Comparison of ENCODE assay signal across 15 cellular contexts in genomic region chr12:51077930-51078329, GRCh38. TPM values are rescaled to one million over a fixed set of nuclear protein-coding genes. Genes with fewer than 3 reads are reported as not detected.
DNase-seq lines count a peak whose midpoint lies in the region; ATAC-seq and TF ChIP-seq lines count a peak whose summit lies in the region.
"Had no signal": no experiment of that assay in that cellular context is flagged by ENCODE, and none has a peak within 500 bp of the region (broad histone marks: within the 10 kb centered on the region; RNA-seq: fewer than 3 reads in every experiment).

No MANE protein-coding gene starts in this region.

- peak overlapping the region; percentile 64 for H3K4me2 ChIP-seq in OCI-LY7 (ENCODE audit: low read length)
- H3K4me2 ChIP-seq in smooth muscle cell, result peak overlapping the region; percentile 13
- H3K4me2 ChIP-seq: KMS-11 had no signal

- peaks cover 23% of the 10 kb centered on the region; the same call in 1 of the 2 replicates for H3K79me2 ChIP-seq in OCI-LY7 (ENCODE audit: insufficient read depth, low read depth, low read length)
- peaks cover 88% of the 10 kb centered on the region for H3K79me2 ChIP-seq in smooth muscle cell (ENCODE audit: low read depth)

- no peaks in the 10 kb centered on the region for H3K27me3 Mint-ChIP-seq in activated CD4-positive, alpha-beta memory T cell treated with anti-CD3 and anti-CD28 coated beads, Interleukin-2, amount 10 ng/mL, durations not matched to agents 7 days and 5 days
- H3K27me3 Mint-ChIP-seq: stimulated activated naive CD8-positive, alpha-beta T cell treated with anti-CD3 and anti-CD28 coated beads, Interleukin-15, amount 100 ng/mL, for 72 hours had no signal

- H3K9me2 ChIP-seq in OCI-LY7 (ENCODE audit: insufficient read depth, low read length), result no peaks in the 10 kb centered on the region

- H3K4me3 ChIP-seq in OCI-LY7 (ENCODE audit: low read depth, low read length, poor library complexity, severe bottlenecking), result peak overlapping the region; percentile 52
- H3K4me3 ChIP-seq in dorsolateral prefrontal cortex, result peak overlapping the region in 35 of 59 donors; percentile 1 to 36 (median 18)
- H3K4me3 ChIP-seq in smooth muscle cell, result no peak overlapping the region

- H3F3A ChIP-seq in smooth muscle cell (ENCODE audit: low read depth), result no peaks in the 10 kb centered on the region

- peaks cover 18% of the 10 kb centered on the region for H3K36me3 ChIP-seq in OCI-LY7 (ENCODE audit: insufficient read depth, low read length)
- H3K36me3 ChIP-seq in smooth muscle cell (ENCODE audit: low read depth), result no peaks in the 10 kb centered on the region

- BruUV-seq in OCI-LY7 (replicated peaks; lab: Mats Ljungman, UMichigan), result no TSS peak

- H3K4me3 Mint-ChIP-seq in activated CD4-positive, alpha-beta memory T cell treated with anti-CD3 and anti-CD28 coated beads, Interleukin-2, amount 10 ng/mL, durations not matched to agents 7 days and 5 days, result no peak overlapping the region
- H3K4me3 Mint-ChIP-seq: activated naive CD4-positive, alpha-beta T cell treated with anti-CD3 and anti-CD28 coated beads for 36 hours; stimulated activated naive CD8-positive, alpha-beta T cell treated with anti-CD3 and anti-CD28 coated beads, Interleukin-15, amount 100 ng/mL, for 72 hours had no signal

- H3K27ac Mint-ChIP-seq in activated CD4-positive, alpha-beta memory T cell treated with anti-CD3 and anti-CD28 coated beads, Interleukin-2, amount 10 ng/mL, durations not matched to agents 7 days and 5 days, result no peak overlapping the region
- H3K27ac Mint-ChIP-seq: activated naive CD4-positive, alpha-beta T cell treated with anti-CD3 and anti-CD28 coated beads for 36 hours; stimulated activated naive CD8-positive, alpha-beta T cell treated with anti-CD3 and anti-CD28 coated beads, Interleukin-15, amount 100 ng/mL, for 72 hours had no signal

- peaks cover 46% of the 10 kb centered on the region for H3K4me1 ChIP-seq in OCI-LY7 (ENCODE audit: insufficient read depth, low read length, poor library complexity, severe bottlenecking)
- H3K4me1 ChIP-seq in smooth muscle cell (ENCODE audit: low read depth), result peaks cover 23% of the 10 kb centered on the region

- H3K36me3 Mint-ChIP-seq in activated CD4-positive, alpha-beta memory T cell treated with anti-CD3 and anti-CD28 coated beads, Interleukin-2, amount 10 ng/mL, durations not matched to agents 7 days and 5 days (ENCODE audit: low read depth), result peaks cover 19% of the 10 kb centered on the region

- H3K9me3 ChIP-seq in OCI-LY7 (ENCODE audit: low read length) (no peaks in the 10 kb centered on the region), smooth muscle cell (replicated peaks; ENCODE audit: low read depth) (no peaks in the 10 kb centered on the region)

- H4K20me1 ChIP-seq in OCI-LY7 (ENCODE audit: insufficient read depth, low read length) (no peaks in the 10 kb centered on the region), smooth muscle cell (ENCODE audit: low read depth) (peaks cover 78% of the 10 kb centered on the region)

- H3K27me3 ChIP-seq in dorsolateral prefrontal cortex (no peaks in the 10 kb centered on the region), layer of hippocampus (ENCODE audit: control insufficient read depth, insufficient read depth, low read length) (no peaks in the 10 kb centered on the region), smooth muscle cell (ENCODE audit: low read depth) (no peaks in the 10 kb centered on the region)

- CTCF ChIA-PET in OCI-LY7 (lab: Charles Lee; ENCODE audit: unreplicated experiment), result interaction anchor here (0.5 kb wide), 1 partner anchor 198 kb away, joined by 3 read pairs; no protein-coding TSS in a partner anchor
- CTCF ChIA-PET in activated CD4-positive, alpha-beta memory T cell treated with anti-CD3 and anti-CD28 coated beads, Interleukin-2, amount 10 ng/mL, durations not matched to agents 7 days and 5 days (lab: Charles Lee), result no interaction called here

- no peak for TF ChIP-seq CTCF in OCI-LY7 (conservative IDR thresholded peaks at IDR 0.05; ENCODE audit: low read length)
- TF ChIP-seq CTCF in dorsolateral prefrontal cortex (IDR thresholded peaks at IDR 0.05 in 54 of 56, conservative IDR thresholded peaks at IDR 0.05 in 2 of 56; ENCODE audit: low read depth in 1 of 56, partially characterized antibody in 56 of 56), result no peak
- no peak for TF ChIP-seq CTCF in smooth muscle cell (IDR thresholded peaks at IDR 0.05; ENCODE audit: borderline replicate concordance, insufficient read depth, poor library complexity, severe bottlenecking)

- H3K9me3 Mint-ChIP-seq in activated CD4-positive, alpha-beta memory T cell treated with anti-CD3 and anti-CD28 coated beads, Interleukin-2, amount 10 ng/mL, durations not matched to agents 7 days and 5 days, result no peaks in the 10 kb centered on the region
- H3K9me3 Mint-ChIP-seq: activated naive CD4-positive, alpha-beta T cell treated with anti-CD3 and anti-CD28 coated beads for 36 hours; stimulated activated naive CD8-positive, alpha-beta T cell treated with anti-CD3 and anti-CD28 coated beads, Interleukin-15, amount 100 ng/mL, for 72 hours had no signal

- intact Hi-C loops in OCI-LY7 (cut with micrococcal nuclease; ENCODE audit: unreplicated experiment) (no loop called here), dorsolateral prefrontal cortex (cut with DNase I) (no loop called here)

- no peak for ATAC-seq in GM21528 (IDR thresholded peaks at IDR 0.05; ENCODE audit: low FRiP score, unreplicated experiment)
- ATAC-seq: HCT116; stimulated activated naive CD8-positive, alpha-beta T cell treated with anti-CD3 and anti-CD28 coated beads, Interleukin-15, amount 100 ng/mL, for 72 hours had no signal

- no peak overlapping the region for H3K9ac ChIP-seq in smooth muscle cell (ENCODE audit: low read depth)
- H3K9ac ChIP-seq: KMS-11 had no signal

- DNase-seq in OCI-LY7 (ENCODE audit: low spot score) (peak; percentile 13), dorsolateral prefrontal cortex (peak in 9 of 10 donors; percentile 12 to 74 (median 48)), smooth muscle cell (lab: John Stamatoyannopoulos, UW; ENCODE audit: unreplicated experiment) (no peak), iPS-NIHi11 (ENCODE audit: low spot score) (no peak)
- no peak for DNase-seq in activated CD4-positive, alpha-beta memory T cell treated with anti-CD3 and anti-CD28 coated beads, Interleukin-2, amount 10 ng/mL, durations not matched to agents 7 days and 5 days
- no peak for DNase-seq in effector CD4-positive, alpha-beta T cell
- DNase-seq: activated CD4-positive, alpha-beta T cell treated with anti-CD3 and anti-CD28 coated beads, Interleukin-2, amount 50 U/mL, for 4 hours; activated naive CD4-positive, alpha-beta T cell treated with anti-CD3 and anti-CD28 coated beads for 36 hours; effector memory CD4-positive, alpha-beta T cell; NCI-H2081; stimulated activated naive CD8-positive, alpha-beta T cell treated with anti-CD3 and anti-CD28 coated beads, Interleukin-15, amount 100 ng/mL, for 72 hours had no signal

- peak overlapping the region; percentile 55; the same call in 1 of the 2 replicates for H2AFZ ChIP-seq in OCI-LY7 (ENCODE audit: low read length)
- H2AFZ ChIP-seq in smooth muscle cell (ENCODE audit: low read depth), result no peak overlapping the region

- peaks cover 33% of the 10 kb centered on the region for H3K4me1 Mint-ChIP-seq in activated CD4-positive, alpha-beta memory T cell treated with anti-CD3 and anti-CD28 coated beads, Interleukin-2, amount 10 ng/mL, durations not matched to agents 7 days and 5 days

- POLR2A ChIA-PET in OCI-LY7 (lab: Charles Lee), result interaction anchor here (0.6 to 1.2 kb wide), 2 partner anchors 11 to 46 kb away, joined by 3 read pairs; no protein-coding TSS in a partner anchor
- POLR2A ChIA-PET in activated CD4-positive, alpha-beta memory T cell treated with anti-CD3 and anti-CD28 coated beads, Interleukin-2, amount 10 ng/mL, durations not matched to agents 7 days and 5 days (lab: Charles Lee), result no interaction called here

- peak overlapping the region; percentile 70 for H3K27ac ChIP-seq in OCI-LY7 (ENCODE audit: low read depth, low read length, poor library complexity, severe bottlenecking)
- H3K27ac ChIP-seq in dorsolateral prefrontal cortex, result peak overlapping the region in 56 of 59 donors; percentile 21 to 88 (median 74)
- H3K27ac ChIP-seq in layer of hippocampus (ENCODE audit: low read depth, low read length), result peak overlapping the region; percentile 1
- H3K27ac ChIP-seq in smooth muscle cell (ENCODE audit: low read depth), result peak overlapping the region; percentile 49
- H3K27ac ChIP-seq: KMS-11 had no signal

- WGBS in smooth muscle cell (ENCODE audit: low lambda C conversion rate), result 13% methylated on average over 5 of the region's 5 CpGs

RNA-seq across cellular contexts. Expression of gene CSRNP2, which starts 5.5 kb away (rescaled TPM):
- 10.4 and 11.7 TPM in 2 replicates for total RNA-seq in OCI-LY7 (2014; rRNA removed; shearing (Covaris generic))
- total RNA-seq in OCI-LY7 (2022) (28.6 and 30.1 TPM in 2 replicates), dorsolateral prefrontal cortex (10 to 100 TPM; 42.6 to 96.4 (median 71.8) TPM), smooth muscle cell (33.8 and 37.2 TPM in 2 replicates)
- polyA plus RNA-seq in smooth muscle cell, result 26.3 and 27.2 TPM in 2 replicates
- 10 to 100 TPM; 14.7 to 16.3 TPM for total RNA-seq in activated CD4-positive, alpha-beta memory T cell treated with anti-CD3 and anti-CD28 coated beads, Interleukin-2, amount 10 ng/mL, durations not matched to agents 7 days and 5 days

RNA-seq across cellular contexts. Expression of gene LETMD1, which starts 29.8 kb away (rescaled TPM):
- 53.9 and 58.6 TPM in 2 replicates for total RNA-seq in OCI-LY7 (2014; rRNA removed; shearing (Covaris generic))
- 103 and 114 TPM in 2 replicates for total RNA-seq in OCI-LY7 (2022)
- total RNA-seq in dorsolateral prefrontal cortex, result 10 to 100 TPM; 43.1 to 97.4 (median 70.1) TPM
- 32.9 and 45.4 TPM in 2 replicates for total RNA-seq in smooth muscle cell
- 8.9 and 10.8 TPM in 2 replicates for polyA plus RNA-seq in smooth muscle cell
- 10 to 100 TPM; 92.1 to 93.9 TPM for total RNA-seq in activated CD4-positive, alpha-beta memory T cell treated with anti-CD3 and anti-CD28 coated beads, Interleukin-2, amount 10 ng/mL, durations not matched to agents 7 days and 5 days

RNA-seq across cellular contexts. Expression of gene SLC11A2, which starts 51.7 kb away (rescaled TPM):
- 28.2 and 35.0 TPM in 2 replicates for total RNA-seq in OCI-LY7 (2014; rRNA removed; shearing (Covaris generic))
- total RNA-seq in OCI-LY7 (2022) (43.4 and 43.6 TPM in 2 replicates), dorsolateral prefrontal cortex (100 to 1,000 TPM in 69 of 120 experiments, 10 to 100 TPM in 51; 65.0 to 180 (median 103) TPM), smooth muscle cell (31.3 and 52.9 TPM in 2 replicates)
- polyA plus RNA-seq in smooth muscle cell, result 22.9 and 26.5 TPM in 2 replicates
- total RNA-seq in activated CD4-positive, alpha-beta memory T cell treated with anti-CD3 and anti-CD28 coated beads, Interleukin-2, amount 10 ng/mL, durations not matched to agents 7 days and 5 days, result 10 to 100 TPM; 35.0 to 36.4 TPM

Comparison
In these comparisons a context has a peak if more than half of its experiments do, and no peak if none do; other contexts are left out.
1. DNase-seq: peak in OCI-LY7 (single experiment) and dorsolateral prefrontal cortex (9 of 10); none in smooth muscle cell (single experiment), activated CD4-positive, alpha-beta memory T cell treated with anti-CD3 and anti-CD28 coated beads, Interleukin-2, amount 10 ng/mL, durations not matched to agents 7 days and 5 days (single experiment), effector CD4-positive, alpha-beta T cell (single experiment) and iPS-NIHi11 (single experiment).
2. H3K27ac ChIP-seq: peak in every context shown above with its lines; median percentile 74 in dorsolateral prefrontal cortex; 70 in OCI-LY7; 49 in smooth muscle cell; 1 in layer of hippocampus.